In the genomic region with DNA sequence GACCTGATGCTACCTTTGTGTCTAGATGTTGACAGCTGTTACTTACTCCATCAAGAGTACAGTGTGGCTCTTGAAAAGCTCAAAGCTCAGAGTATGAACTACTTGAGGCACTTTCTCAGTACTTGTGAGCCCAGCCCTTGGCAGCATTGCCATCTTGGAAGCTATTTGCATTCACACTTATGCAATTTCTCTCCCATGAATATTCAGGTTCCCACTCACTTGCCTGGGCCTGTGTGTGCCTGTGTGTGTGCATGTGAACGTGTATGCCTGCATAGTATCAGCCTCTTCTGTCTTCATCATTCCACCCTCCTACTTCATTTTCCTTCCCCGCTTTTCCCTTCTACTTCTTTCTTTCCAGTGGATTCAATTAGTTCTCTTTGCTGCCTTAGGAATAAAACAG, we compare ENCODE assay signal across 33 cellular contexts. TPM values are rescaled to one million over a fixed set of nuclear protein-coding genes. Genes with fewer than 3 reads are reported as not detected.
"Had no signal": no experiment of that assay in that cellular context is flagged by ENCODE, and none has a peak within 500 bp of the region (broad histone marks: within the 10 kb centered on the region; RNA-seq: fewer than 3 reads in every experiment).

No MANE protein-coding gene starts in this region.

- H3K36me3 ChIP-seq: ascending aorta, breast epithelium, cardiac muscle cell, colonic mucosa, esophagus muscularis mucosa, gastrocnemius medialis had no signal

- H3K9me3 ChIP-seq: breast epithelium, colonic mucosa, esophagus muscularis mucosa, gastrocnemius medialis had no signal

- H3K4me3 ChIP-seq: ascending aorta, breast epithelium, cardiac muscle cell, colonic mucosa, dorsolateral prefrontal cortex, esophagus muscularis mucosa, gastrocnemius medialis had no signal

- H3K4me1 ChIP-seq: ascending aorta, breast epithelium, colonic mucosa, esophagus muscularis mucosa, foreskin keratinocyte, gastrocnemius medialis had no signal

- H3K27ac ChIP-seq: ascending aorta, breast epithelium, cardiac muscle cell, colonic mucosa, esophagus muscularis mucosa, foreskin keratinocyte, gastrocnemius medialis had no signal

- H3K27me3 ChIP-seq: ascending aorta, breast epithelium, cardiac muscle cell, colonic mucosa, esophagus muscularis mucosa, foreskin keratinocyte, gastrocnemius medialis had no signal

- DNase-seq: activated CD4-positive, alpha-beta memory T cell treated with anti-CD3 and anti-CD28 coated beads for 36 hours; activated CD4-positive, alpha-beta T cell treated with anti-CD3 and anti-CD28 coated beads for 36 hours; activated CD4-positive, alpha-beta T cell treated with anti-CD3 and anti-CD28 coated beads, Interleukin-2, amount 10 ng/mL, durations not matched to agents 24 days and 14 days; activated CD4-positive, CD25-positive, alpha-beta regulatory T cell; activated CD4-positive, CD25-positive, alpha-beta regulatory T cell treated with anti-CD3 and anti-CD28 coated beads, Interleukin-2, amount 50 U/mL, for 72 hours; activated CD8-positive, alpha-beta memory T cell treated with anti-CD3 and anti-CD28 coated beads, Interleukin-2, amount 10 ng/mL, durations not matched to agents 7 days and 5 days; activated CD8-positive, alpha-beta memory T cell treated with anti-CD3 and anti-CD28 coated beads, Interleukin-2, amount 50 U/mL, for 4 hours; activated CD8-positive, alpha-beta T cell treated with anti-CD3 and anti-CD28 coated beads, Interleukin-2, amount 10 ng/mL, durations not matched to agents 7 days and 5 days; activated gamma-delta T cell; activated naive CD4-positive, alpha-beta T cell; activated naive CD4-positive, alpha-beta T cell treated with anti-CD3 and anti-CD28 coated beads, Interleukin-2, amount 10 ng/mL, durations not matched to agents 7 days and 5 days; activated naive CD8-positive, alpha-beta T cell treated with anti-CD3 and anti-CD28 coated beads, Interleukin-2, amount 10 ng/mL, durations not matched to agents 7 days and 5 days; activated T-cell treated with anti-CD3 and anti-CD28 coated beads, Interleukin-2, amount 50 U/mL, for 1 hour; activated T-cell treated with anti-CD3 and anti-CD28 coated beads, Interleukin-2, amount 50 U/mL, for 48 hours; central memory CD4-positive, alpha-beta T cell; cerebellar nuclear complex; colonic mucosa; effector memory CD4-positive, alpha-beta T cell; endodermal cell; foreskin keratinocyte; gastrocnemius medialis; glutamatergic neuron; T-helper 2 cell had no signal

RNA-seq across cellular contexts. Expression of gene HS3ST4, which starts 58.7 kb away (rescaled TPM):
- total RNA-seq: activated CD4-positive, alpha-beta memory T cell treated with anti-CD3 and anti-CD28 coated beads for 36 hours; activated CD4-positive, alpha-beta T cell treated with anti-CD3 and anti-CD28 coated beads for 36 hours; activated CD4-positive, alpha-beta T cell treated with anti-CD3 and anti-CD28 coated beads, Interleukin-2, amount 10 ng/mL, durations not matched to agents 24 days and 14 days; activated CD8-positive, alpha-beta memory T cell treated with anti-CD3 and anti-CD28 coated beads for 36 hours; activated CD8-positive, alpha-beta memory T cell treated with anti-CD3 and anti-CD28 coated beads, Interleukin-2, amount 10 ng/mL, durations not matched to agents 7 days and 5 days; activated CD8-positive, alpha-beta T cell treated with anti-CD3 and anti-CD28 coated beads, Interleukin-2, amount 10 ng/mL, durations not matched to agents 7 days and 5 days; activated naive CD4-positive, alpha-beta T cell treated with anti-CD3 and anti-CD28 coated beads, Interleukin-2, amount 50 U/mL, for 72 hours; activated naive CD8-positive, alpha-beta T cell treated with anti-CD3 and anti-CD28 coated beads, Interleukin-2, amount 10 ng/mL, durations not matched to agents 7 days and 5 days; activated T-helper 1 cell treated with anti-CD3 and anti-CD28 coated beads, Interleukin-12 subunit alpha, Interleukin-12 subunit beta, Interleukin-2, Interleukin-4 antibody, amounts not matched to agents 30 ng/mL and 10 ng/mL and 1 ng/mL, durations not matched to agents 14 hours and 24 hours and 36 hours; ascending aorta; colonic mucosa; epithelial cell of proximal tubule; esophagus muscularis mucosa; foreskin keratinocyte; gastrocnemius medialis; T-helper 1 cell treated with Interleukin-12 subunit alpha and Interleukin-12 subunit beta and Interleukin-4 antibody, amounts not matched to agents 30 ng/mL and 1 ng/mL, for 36 hours had no signal
- polyA plus RNA-seq: foreskin keratinocyte had no signal
